10 cellular contexts compared by ENCODE assay signal in the genomic region with DNA sequence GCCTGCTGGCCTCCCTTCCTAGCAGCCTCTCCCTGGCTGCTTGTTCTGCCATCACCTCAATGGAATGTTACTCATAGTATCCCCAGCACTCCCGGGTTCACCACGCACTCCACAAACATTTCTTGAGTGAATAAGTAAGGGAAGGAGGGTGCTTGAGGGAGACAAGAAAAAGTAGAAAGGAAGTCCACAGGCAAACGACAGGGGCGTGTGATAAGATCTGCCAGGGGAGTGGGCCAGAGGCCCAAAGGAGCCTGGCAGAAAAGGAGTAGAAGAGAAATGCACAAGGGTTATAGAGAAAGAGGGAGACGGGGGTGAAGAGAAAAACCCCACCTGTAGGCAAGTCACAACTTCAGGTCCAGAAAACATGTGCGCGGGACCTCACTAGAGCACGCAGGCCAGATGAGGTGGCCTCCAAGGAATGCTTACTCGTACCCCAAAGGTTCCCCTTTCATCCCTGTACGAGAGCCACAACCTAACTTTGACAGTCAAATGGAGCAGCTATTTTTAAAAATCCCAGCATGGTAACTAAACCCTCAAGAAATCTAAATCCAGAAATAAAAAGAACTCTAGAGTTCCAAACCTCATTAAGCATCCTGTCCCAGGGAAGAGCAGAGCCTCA. TPM values are rescaled to one million over a fixed set of nuclear protein-coding genes. Genes with fewer than 3 reads are reported as not detected.
DNase-seq lines count a peak whose midpoint lies in the region; ATAC-seq and TF ChIP-seq lines count a peak whose summit lies in the region.
"Had no signal": no experiment of that assay in that cellular context is flagged by ENCODE, and none has a peak within 500 bp of the region (broad histone marks: within the 10 kb centered on the region; RNA-seq: fewer than 3 reads in every experiment).

No MANE protein-coding gene starts in this region.

- TF ChIP-seq CTCF in RWPE2 (IDR thresholded peaks at IDR 0.05; ENCODE audit: poor library complexity, severe bottlenecking) (no peak), osteocyte (IDR thresholded peaks at IDR 0.05) (no peak)

- peak overlapping the region; percentile 38 for H3K4me3 Mint-ChIP-seq in osteocyte (ENCODE audit: unreplicated experiment)

- H3K27ac Mint-ChIP-seq in osteocyte (ENCODE audit: unreplicated experiment): peak overlapping the region; percentile 97

- ATAC-seq in RWPE2 (ENCODE audit: low read depth): peak; percentile 74

- no peaks in the 10 kb centered on the region for H3K9me3 Mint-ChIP-seq in osteocyte (ENCODE audit: unreplicated experiment)

- H3K4me3 ChIP-seq in BLaER1 treated with 17β-estradiol and CSF1 and Interleukin-3, amounts not matched to agents 10 nM and 100 nM: peak overlapping the region in 1 of 10 experiments; percentile 7; a peak in 1 of 20 replicates
- no peak overlapping the region for H3K4me3 ChIP-seq in RWPE2 (ENCODE audit: severe bottlenecking)
- H3K4me3 ChIP-seq: SJCRH30 had no signal

- peak; percentile 72 for DNase-seq in RWPE2 (ENCODE audit: low spot score)
- DNase-seq in fibroblast of gingiva (ENCODE audit: low read depth): peak; percentile 66
- no peak for DNase-seq in osteocyte (ENCODE audit: extremely low spot score, unreplicated experiment)
- DNase-seq in AML-193 (lab: John Stamatoyannopoulos, UW): no peak
- DNase-seq in iPS-NIHi7 (ENCODE audit: extremely low spot score): no peak
- DNase-seq in substantia nigra (lab: John Stamatoyannopoulos, UW): no peak
- DNase-seq in NK-92 treated with Interleukin-12 subunit alpha and Interleukin-12 subunit beta, amount 100 ng/mL, for 24 hours (lab: John Stamatoyannopoulos, UW): no peak
- DNase-seq: GF-D8, SJCRH30 had no signal

- peak overlapping the region in 9 of 11 experiments; percentile 20 to 99 (median 97); a peak in 15 of 22 replicates for H3K4me2 ChIP-seq in BLaER1 treated with 17β-estradiol and CSF1 and Interleukin-3, amounts not matched to agents 10 nM and 100 nM

- peaks cover 66 to 100% (median 84%) of the 10 kb centered on the region in 10 experiments for H3K4me1 ChIP-seq in BLaER1 treated with 17β-estradiol and CSF1 and Interleukin-3, amounts not matched to agents 10 nM and 100 nM
- H3K4me1 ChIP-seq in RWPE2 (ENCODE audit: insufficient read depth, poor library complexity, severe bottlenecking): peaks cover 71% of the 10 kb centered on the region
- H3K4me1 ChIP-seq: SJCRH30 had no signal

- no peaks in the 10 kb centered on the region for H3K27me3 ChIP-seq in BLaER1 treated with 17β-estradiol and CSF1 and Interleukin-3, amounts not matched to agents 10 nM and 100 nM
- H3K27me3 ChIP-seq in RWPE2 (ENCODE audit: insufficient read depth, poor library complexity, severe bottlenecking): no peaks in the 10 kb centered on the region
- H3K27me3 ChIP-seq: SJCRH30 had no signal

- no peak overlapping the region; a peak in 2 of 22 replicates for H3K27ac ChIP-seq in BLaER1 treated with 17β-estradiol and CSF1 and Interleukin-3, amounts not matched to agents 10 nM and 100 nM
- peak overlapping the region; percentile 99 for H3K27ac ChIP-seq in RWPE2 (ENCODE audit: poor library complexity, severe bottlenecking)
- H3K27ac ChIP-seq in substantia nigra (ENCODE audit: low read depth, low read length, poor library complexity, severe bottlenecking): no peak overlapping the region
- H3K27ac ChIP-seq: SJCRH30 had no signal

- peaks cover 21 to 66% (median 37%) of the 10 kb centered on the region in 11 experiments; a peak in 21 of 22 replicates for H3K36me3 ChIP-seq in BLaER1 treated with 17β-estradiol and CSF1 and Interleukin-3, amounts not matched to agents 10 nM and 100 nM
- peaks cover 61% of the 10 kb centered on the region for H3K36me3 ChIP-seq in RWPE2 (ENCODE audit: low read depth)
- H3K36me3 ChIP-seq: SJCRH30 had no signal

- no peaks in the 10 kb centered on the region for H3K9me3 ChIP-seq in BLaER1 treated with 17β-estradiol and CSF1 and Interleukin-3, amounts not matched to agents 10 nM and 100 nM (replicated peaks in 1 of 11)
- no peaks in the 10 kb centered on the region for H3K9me3 ChIP-seq in RWPE2 (ENCODE audit: severe bottlenecking)
- H3K9me3 ChIP-seq: SJCRH30 had no signal

- peaks cover 45 to 100% (median 82%) of the 10 kb centered on the region in 11 experiments; a peak in 20 of 22 replicates for H4K20me1 ChIP-seq in BLaER1 treated with 17β-estradiol and CSF1 and Interleukin-3, amounts not matched to agents 10 nM and 100 nM

- peak overlapping the region in 1 of 11 experiments; percentile 36; a peak in 2 of 22 replicates for H3K9ac ChIP-seq in BLaER1 treated with 17β-estradiol and CSF1 and Interleukin-3, amounts not matched to agents 10 nM and 100 nM

- no peaks in the 10 kb centered on the region for H3K27me3 Mint-ChIP-seq in osteocyte (ENCODE audit: unreplicated experiment)

- H3K36me3 Mint-ChIP-seq in osteocyte (ENCODE audit: unreplicated experiment): peaks cover 2% of the 10 kb centered on the region

- peaks cover 80% of the 10 kb centered on the region for H3K4me1 Mint-ChIP-seq in osteocyte (ENCODE audit: unreplicated experiment)

RNA-seq across cellular contexts. Expression of a gene that starts 6.6 kb away (rescaled TPM):
- total RNA-seq in osteocyte: 53.6 and 53.7 TPM in 2 replicates

RNA-seq across cellular contexts. Expression of a gene that starts 22.9 kb away (rescaled TPM):
- 10.6 and 12.4 TPM in 2 replicates for total RNA-seq in osteocyte

Comparison
In these comparisons a context has a peak if more than half of its experiments do, and no peak if none do; other contexts are left out.
1. DNase-seq: peak in RWPE2 (single experiment) and fibroblast of gingiva (single experiment); none in osteocyte (single experiment), AML-193 (0 of 2), iPS-NIHi7 (single experiment), substantia nigra (0 of 49) and NK-92 treated with Interleukin-12 subunit alpha and Interleukin-12 subunit beta, amount 100 ng/mL, for 24 hours (single experiment).